1 cellular context compared by ENCODE assay signal in the genomic region with DNA sequence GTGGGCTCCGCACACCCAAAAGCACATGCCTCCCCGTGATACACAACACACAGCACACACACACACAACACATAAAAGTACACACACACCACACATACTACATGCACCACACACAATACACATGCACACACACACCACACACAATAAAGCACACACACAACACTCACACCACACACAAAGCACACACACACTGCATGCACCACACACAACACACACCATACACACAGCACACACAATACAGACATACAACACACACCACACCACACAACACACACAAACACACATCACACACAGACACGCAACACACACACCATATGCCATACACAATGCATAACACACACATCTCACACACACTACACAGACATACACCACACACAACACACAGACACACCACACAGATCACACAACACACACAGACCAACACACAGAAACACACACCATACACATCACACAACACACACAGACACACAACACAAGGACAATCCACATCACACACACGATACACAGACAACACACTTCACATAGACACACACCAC.
TF ChIP-seq lines count a peak whose summit lies in the region.

No MANE protein-coding gene starts in this region.

TF ChIP-seq in K562, 482 proteins besides CTCF, POLR2A, EP300 and RAD21 (continued from another document and continues in another):
- TF ChIP-seq, protein P1, sequence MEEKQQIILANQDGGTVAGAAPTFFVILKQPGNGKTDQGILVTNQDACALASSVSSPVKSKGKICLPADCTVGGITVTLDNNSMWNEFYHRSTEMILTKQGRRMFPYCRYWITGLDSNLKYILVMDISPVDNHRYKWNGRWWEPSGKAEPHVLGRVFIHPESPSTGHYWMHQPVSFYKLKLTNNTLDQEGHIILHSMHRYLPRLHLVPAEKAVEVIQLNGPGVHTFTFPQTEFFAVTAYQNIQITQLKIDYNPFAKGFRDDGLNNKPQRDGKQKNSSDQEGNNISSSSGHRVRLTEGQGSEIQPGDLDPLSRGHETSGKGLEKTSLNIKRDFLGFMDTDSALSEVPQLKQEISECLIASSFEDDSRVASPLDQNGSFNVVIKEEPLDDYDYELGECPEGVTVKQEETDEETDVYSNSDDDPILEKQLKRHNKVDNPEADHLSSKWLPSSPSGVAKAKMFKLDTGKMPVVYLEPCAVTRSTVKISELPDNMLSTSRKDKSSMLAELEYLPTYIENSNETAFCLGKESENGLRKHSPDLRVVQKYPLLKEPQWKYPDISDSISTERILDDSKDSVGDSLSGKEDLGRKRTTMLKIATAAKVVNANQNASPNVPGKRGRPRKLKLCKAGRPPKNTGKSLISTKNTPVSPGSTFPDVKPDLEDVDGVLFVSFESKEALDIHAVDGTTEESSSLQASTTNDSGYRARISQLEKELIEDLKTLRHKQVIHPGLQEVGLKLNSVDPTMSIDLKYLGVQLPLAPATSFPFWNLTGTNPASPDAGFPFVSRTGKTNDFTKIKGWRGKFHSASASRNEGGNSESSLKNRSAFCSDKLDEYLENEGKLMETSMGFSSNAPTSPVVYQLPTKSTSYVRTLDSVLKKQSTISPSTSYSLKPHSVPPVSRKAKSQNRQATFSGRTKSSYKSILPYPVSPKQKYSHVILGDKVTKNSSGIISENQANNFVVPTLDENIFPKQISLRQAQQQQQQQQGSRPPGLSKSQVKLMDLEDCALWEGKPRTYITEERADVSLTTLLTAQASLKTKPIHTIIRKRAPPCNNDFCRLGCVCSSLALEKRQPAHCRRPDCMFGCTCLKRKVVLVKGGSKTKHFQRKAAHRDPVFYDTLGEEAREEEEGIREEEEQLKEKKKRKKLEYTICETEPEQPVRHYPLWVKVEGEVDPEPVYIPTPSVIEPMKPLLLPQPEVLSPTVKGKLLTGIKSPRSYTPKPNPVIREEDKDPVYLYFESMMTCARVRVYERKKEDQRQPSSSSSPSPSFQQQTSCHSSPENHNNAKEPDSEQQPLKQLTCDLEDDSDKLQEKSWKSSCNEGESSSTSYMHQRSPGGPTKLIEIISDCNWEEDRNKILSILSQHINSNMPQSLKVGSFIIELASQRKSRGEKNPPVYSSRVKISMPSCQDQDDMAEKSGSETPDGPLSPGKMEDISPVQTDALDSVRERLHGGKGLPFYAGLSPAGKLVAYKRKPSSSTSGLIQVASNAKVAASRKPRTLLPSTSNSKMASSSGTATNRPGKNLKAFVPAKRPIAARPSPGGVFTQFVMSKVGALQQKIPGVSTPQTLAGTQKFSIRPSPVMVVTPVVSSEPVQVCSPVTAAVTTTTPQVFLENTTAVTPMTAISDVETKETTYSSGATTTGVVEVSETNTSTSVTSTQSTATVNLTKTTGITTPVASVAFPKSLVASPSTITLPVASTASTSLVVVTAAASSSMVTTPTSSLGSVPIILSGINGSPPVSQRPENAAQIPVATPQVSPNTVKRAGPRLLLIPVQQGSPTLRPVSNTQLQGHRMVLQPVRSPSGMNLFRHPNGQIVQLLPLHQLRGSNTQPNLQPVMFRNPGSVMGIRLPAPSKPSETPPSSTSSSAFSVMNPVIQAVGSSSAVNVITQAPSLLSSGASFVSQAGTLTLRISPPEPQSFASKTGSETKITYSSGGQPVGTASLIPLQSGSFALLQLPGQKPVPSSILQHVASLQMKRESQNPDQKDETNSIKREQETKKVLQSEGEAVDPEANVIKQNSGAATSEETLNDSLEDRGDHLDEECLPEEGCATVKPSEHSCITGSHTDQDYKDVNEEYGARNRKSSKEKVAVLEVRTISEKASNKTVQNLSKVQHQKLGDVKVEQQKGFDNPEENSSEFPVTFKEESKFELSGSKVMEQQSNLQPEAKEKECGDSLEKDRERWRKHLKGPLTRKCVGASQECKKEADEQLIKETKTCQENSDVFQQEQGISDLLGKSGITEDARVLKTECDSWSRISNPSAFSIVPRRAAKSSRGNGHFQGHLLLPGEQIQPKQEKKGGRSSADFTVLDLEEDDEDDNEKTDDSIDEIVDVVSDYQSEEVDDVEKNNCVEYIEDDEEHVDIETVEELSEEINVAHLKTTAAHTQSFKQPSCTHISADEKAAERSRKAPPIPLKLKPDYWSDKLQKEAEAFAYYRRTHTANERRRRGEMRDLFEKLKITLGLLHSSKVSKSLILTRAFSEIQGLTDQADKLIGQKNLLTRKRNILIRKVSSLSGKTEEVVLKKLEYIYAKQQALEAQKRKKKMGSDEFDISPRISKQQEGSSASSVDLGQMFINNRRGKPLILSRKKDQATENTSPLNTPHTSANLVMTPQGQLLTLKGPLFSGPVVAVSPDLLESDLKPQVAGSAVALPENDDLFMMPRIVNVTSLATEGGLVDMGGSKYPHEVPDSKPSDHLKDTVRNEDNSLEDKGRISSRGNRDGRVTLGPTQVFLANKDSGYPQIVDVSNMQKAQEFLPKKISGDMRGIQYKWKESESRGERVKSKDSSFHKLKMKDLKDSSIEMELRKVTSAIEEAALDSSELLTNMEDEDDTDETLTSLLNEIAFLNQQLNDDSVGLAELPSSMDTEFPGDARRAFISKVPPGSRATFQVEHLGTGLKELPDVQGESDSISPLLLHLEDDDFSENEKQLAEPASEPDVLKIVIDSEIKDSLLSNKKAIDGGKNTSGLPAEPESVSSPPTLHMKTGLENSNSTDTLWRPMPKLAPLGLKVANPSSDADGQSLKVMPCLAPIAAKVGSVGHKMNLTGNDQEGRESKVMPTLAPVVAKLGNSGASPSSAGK (IDR thresholded peaks at IDR 0.05): no peak
- TF ChIP-seq ATF1 (CRISPR knock-in tag; IDR thresholded peaks at IDR 0.05) (no peak), ATF1 (tag; IDR thresholded peaks at IDR 0.05) (no peak), KAT2B (IDR thresholded peaks at IDR 0.05; ENCODE audit: low read depth, low read length) (no peak), HCFC1 (IDR thresholded peaks at IDR 0.05; ENCODE audit: low read depth, low read length) (no peak), SIRT6 (IDR thresholded peaks at IDR 0.05; ENCODE audit: low read depth, low read length) (no peak), MIER1 (IDR thresholded peaks at IDR 0.05; ENCODE audit: low read depth) (peak; percentile 72; the same call in 1 of the 2 replicates), POU5F1 (IDR thresholded peaks at IDR 0.05; ENCODE audit: borderline replicate concordance, low read depth, low read length, partially characterized antibody) (no peak), ETV6 (IDR thresholded peaks at IDR 0.05; ENCODE audit: borderline replicate concordance in 1 of 2, low read depth in 2 of 2, low read length in 1 of 2) (no peak), ETV6 (CRISPR knock-in tag; IDR thresholded peaks at IDR 0.05; ENCODE audit: borderline replicate concordance) (no peak), SREBF2 (CRISPR knock-in tag; IDR thresholded peaks at IDR 0.05) (no peak), HNRNPLL (IDR thresholded peaks at IDR 0.05; ENCODE audit: low read depth, low read length, poor library complexity, severe bottlenecking) (no peak), ARID1B (IDR thresholded peaks at IDR 0.05) (peak; percentile 47; the same call in 1 of the 2 replicates), NR2C2 (CRISPR knock-in tag; IDR thresholded peaks at IDR 0.05) (0 out of 2 replicates have a peak, but pooled peaks have one; percentile 65), NR2C2 (tag; IDR thresholded peaks at IDR 0.05) (no peak), ZNF707 (CRISPR knock-in tag; conservative IDR thresholded peaks at IDR 0.05) (no peak), SMAD2 (IDR thresholded peaks at IDR 0.05; ENCODE audit: low read depth, low read length) (no peak), ZNF217 (CRISPR knock-in tag; IDR thresholded peaks at IDR 0.05) (no peak), NCOA1 (IDR thresholded peaks at IDR 0.05; ENCODE audit: low read depth) (no peak), CEBPG (CRISPR knock-in tag; IDR thresholded peaks at IDR 0.05) (no peak), CEBPG (tag; conservative IDR thresholded peaks at IDR 0.05 in 1 of 2, IDR thresholded peaks at IDR 0.05 in 1 of 2) (no peak), EHMT2 (IDR thresholded peaks at IDR 0.05) (0 out of 2 replicates have a peak, but pooled peaks have one; percentile 54), HMG20B (CRISPR knock-in tag; IDR thresholded peaks at IDR 0.05) (no peak), ELF1 (tag; IDR thresholded peaks at IDR 0.05) (no peak), ZNF717 (CRISPR knock-in tag; IDR thresholded peaks at IDR 0.05) (no peak), XRCC4 (IDR thresholded peaks at IDR 0.05; ENCODE audit: extremely low read depth, insufficient read depth, insufficient read length) (no peak)
- TF ChIP-seq, protein P2, sequence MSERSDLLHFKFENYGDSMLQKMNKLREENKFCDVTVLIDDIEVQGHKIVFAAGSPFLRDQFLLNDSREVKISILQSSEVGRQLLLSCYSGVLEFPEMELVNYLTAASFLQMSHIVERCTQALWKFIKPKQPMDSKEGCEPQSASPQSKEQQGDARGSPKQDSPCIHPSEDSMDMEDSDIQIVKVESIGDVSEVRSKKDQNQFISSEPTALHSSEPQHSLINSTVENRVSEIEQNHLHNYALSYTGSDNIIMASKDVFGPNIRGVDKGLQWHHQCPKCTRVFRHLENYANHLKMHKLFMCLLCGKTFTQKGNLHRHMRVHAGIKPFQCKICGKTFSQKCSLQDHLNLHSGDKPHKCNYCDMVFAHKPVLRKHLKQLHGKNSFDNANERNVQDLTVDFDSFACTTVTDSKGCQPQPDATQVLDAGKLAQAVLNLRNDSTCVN (CRISPR knock-in tag; IDR thresholded peaks at IDR 0.05): peak; percentile 87; the same call in 1 of the 2 replicates
- TF ChIP-seq, protein P3, sequence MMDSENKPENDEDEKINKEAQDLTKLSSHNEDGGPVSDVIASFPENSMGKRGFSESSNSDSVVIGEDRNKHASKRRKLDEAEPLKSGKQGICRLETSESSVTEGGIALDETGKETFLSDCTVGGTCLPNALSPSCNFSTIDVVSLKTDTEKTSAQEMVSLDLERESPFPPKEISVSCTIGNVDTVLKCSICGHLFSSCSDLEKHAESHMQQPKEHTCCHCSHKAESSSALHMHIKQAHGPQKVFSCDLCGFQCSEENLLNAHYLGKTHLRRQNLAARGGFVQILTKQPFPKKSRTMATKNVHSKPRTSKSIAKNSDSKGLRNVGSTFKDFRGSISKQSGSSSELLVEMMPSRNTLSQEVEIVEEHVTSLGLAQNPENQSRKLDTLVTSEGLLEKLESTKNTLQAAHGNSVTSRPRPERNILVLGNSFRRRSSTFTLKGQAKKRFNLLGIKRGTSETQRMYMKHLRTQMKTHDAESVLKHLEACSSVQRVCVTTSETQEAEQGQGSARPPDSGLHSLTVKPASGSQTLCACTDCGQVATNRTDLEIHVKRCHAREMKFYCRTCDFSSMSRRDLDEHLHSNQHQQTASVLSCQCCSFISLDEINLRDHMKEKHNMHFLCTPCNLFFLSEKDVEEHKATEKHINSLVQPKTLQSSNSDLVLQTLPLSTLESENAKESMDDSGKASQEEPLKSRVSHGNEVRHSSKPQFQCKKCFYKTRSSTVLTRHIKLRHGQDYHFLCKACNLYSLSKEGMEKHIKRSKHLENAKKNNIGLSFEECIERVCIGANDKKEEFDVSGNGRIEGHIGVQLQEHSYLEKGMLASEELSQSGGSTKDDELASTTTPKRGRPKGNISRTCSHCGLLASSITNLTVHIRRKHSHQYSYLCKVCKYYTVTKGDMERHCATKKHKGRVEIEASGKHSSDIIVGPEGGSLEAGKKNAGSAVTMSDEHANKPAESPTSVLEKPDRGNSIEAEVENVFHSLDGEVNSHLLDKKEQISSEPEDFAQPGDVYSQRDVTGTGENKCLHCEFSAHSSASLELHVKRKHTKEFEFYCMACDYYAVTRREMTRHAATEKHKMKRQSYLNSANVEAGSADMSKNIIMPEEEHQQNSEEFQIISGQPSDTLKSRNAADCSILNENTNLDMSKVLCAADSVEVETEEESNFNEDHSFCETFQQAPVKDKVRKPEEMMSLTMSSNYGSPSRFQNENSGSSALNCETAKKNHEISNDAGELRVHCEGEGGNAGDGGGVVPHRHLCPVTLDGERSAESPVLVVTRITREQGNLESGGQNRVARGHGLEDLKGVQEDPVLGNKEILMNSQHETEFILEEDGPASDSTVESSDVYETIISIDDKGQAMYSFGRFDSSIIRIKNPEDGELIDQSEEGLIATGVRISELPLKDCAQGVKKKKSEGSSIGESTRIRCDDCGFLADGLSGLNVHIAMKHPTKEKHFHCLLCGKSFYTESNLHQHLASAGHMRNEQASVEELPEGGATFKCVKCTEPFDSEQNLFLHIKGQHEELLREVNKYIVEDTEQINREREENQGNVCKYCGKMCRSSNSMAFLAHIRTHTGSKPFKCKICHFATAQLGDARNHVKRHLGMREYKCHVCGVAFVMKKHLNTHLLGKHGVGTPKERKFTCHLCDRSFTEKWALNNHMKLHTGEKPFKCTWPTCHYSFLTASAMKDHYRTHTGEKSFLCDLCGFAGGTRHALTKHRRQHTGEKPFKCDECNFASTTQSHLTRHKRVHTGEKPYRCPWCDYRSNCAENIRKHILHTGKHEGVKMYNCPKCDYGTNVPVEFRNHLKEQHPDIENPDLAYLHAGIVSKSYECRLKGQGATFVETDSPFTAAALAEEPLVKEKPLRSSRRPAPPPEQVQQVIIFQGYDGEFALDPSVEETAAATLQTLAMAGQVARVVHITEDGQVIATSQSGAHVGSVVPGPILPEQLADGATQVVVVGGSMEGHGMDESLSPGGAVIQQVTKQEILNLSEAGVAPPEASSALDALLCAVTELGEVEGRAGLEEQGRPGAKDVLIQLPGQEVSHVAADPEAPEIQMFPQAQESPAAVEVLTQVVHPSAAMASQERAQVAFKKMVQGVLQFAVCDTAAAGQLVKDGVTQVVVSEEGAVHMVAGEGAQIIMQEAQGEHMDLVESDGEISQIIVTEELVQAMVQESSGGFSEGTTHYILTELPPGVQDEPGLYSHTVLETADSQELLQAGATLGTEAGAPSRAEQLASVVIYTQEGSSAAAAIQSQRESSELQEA (IDR thresholded peaks at IDR 0.05; ENCODE audit: low read depth): 0 out of 2 replicates have a peak, but pooled peaks have one; percentile 16
- TF ChIP-seq, protein P4, sequence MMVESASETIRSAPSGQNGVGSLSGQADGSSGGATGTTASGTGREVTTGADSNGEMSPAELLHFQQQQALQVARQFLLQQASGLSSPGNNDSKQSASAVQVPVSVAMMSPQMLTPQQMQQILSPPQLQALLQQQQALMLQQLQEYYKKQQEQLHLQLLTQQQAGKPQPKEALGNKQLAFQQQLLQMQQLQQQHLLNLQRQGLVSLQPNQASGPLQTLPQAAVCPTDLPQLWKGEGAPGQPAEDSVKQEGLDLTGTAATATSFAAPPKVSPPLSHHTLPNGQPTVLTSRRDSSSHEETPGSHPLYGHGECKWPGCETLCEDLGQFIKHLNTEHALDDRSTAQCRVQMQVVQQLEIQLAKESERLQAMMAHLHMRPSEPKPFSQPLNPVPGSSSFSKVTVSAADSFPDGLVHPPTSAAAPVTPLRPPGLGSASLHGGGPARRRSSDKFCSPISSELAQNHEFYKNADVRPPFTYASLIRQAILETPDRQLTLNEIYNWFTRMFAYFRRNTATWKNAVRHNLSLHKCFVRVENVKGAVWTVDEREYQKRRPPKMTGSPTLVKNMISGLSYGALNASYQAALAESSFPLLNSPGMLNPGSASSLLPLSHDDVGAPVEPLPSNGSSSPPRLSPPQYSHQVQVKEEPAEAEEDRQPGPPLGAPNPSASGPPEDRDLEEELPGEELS (CRISPR knock-in tag; IDR thresholded peaks at IDR 0.05; ENCODE audit: borderline replicate concordance): 0 out of 2 replicates have a peak, but pooled peaks have one; percentile 62
- TF ChIP-seq, protein P5, sequence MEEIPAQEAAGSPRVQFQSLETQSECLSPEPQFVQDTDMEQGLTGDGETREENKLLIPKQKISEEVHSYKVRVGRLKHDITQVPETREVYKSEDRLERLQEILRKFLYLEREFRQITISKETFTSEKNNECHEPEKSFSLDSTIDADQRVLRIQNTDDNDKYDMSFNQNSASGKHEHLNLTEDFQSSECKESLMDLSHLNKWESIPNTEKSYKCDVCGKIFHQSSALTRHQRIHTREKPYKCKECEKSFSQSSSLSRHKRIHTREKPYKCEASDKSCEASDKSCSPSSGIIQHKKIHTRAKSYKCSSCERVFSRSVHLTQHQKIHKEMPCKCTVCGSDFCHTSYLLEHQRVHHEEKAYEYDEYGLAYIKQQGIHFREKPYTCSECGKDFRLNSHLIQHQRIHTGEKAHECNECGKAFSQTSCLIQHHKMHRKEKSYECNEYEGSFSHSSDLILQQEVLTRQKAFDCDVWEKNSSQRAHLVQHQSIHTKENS (CRISPR knock-in tag; IDR thresholded peaks at IDR 0.05): no peak
